8 cellular contexts compared by ENCODE assay signal in the genomic region with DNA sequence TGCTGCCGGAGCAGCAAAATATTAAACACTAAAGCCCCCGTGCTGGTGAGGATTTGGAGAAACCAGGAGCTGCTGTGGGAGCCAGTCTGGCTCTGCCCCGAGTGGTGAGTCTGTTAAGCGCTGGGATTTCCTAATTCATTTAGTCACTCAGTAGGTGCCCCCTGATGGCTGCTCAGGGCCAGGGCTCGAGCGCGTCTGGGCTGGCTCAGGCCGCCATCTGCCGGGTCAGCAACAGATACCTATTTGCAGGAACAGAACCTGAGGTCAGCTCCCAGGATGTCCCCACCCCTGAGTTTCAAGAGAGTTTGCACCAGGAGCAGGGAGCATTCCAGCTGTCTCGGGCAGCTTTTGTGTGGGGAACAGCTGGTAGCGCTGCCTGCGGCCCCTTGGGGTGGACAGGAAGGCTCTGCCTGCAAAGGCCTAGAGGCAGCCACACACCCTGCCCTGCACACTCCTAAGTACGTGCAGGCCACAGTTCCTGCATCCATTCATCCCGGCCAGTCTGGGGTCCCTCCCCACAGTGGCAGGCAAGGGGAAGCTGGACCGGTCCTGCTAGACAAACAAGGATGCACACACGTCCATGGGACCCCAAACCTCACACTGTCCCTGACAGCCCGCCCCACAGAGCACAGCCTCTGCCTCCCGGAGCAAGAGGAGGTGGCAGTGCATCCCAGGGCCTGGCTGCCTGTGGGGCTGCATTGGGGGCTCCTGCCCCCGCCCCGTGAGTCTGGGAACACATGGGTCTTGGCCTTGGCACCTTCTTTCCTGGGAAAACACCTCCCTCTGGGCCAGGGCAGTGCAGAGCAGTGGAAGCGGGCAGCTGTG.
DNase-seq lines count a peak whose midpoint lies in the region; TF ChIP-seq lines count a peak whose summit lies in the region.

No MANE protein-coding gene starts in this region.

- no peak overlapping the region for H2BK15ac ChIP-seq in mesenchymal stem cell (ENCODE audit: low read depth, poor library complexity, severe bottlenecking)

- H4K91ac ChIP-seq in mesenchymal stem cell (ENCODE audit: low read length): peak overlapping the region; percentile 84

- 59% methylated on average over 19 of the region's 21 CpGs for WGBS in mesenchymal stem cell

- no peaks in the 10 kb centered on the region for H3K36me3 Mint-ChIP-seq in immature natural killer cell

- no peak overlapping the region for H2BK5ac ChIP-seq in mesenchymal stem cell (ENCODE audit: low read depth, low read length, poor library complexity, severe bottlenecking)

- no peak overlapping the region for H3K4me2 ChIP-seq in mesenchymal stem cell (ENCODE audit: low read length, poor library complexity, severe bottlenecking)

- H2BK120ac ChIP-seq in mesenchymal stem cell (ENCODE audit: low read depth, low read length): no peak overlapping the region

- H3K9ac ChIP-seq in mesenchymal stem cell (ENCODE audit: low read length): no peak overlapping the region

- peak overlapping the region; percentile 37 to 82 for H3K18ac ChIP-seq in mesenchymal stem cell (ENCODE audit: low read depth in 1 of 2, low read length in 2 of 2)

- H3K23ac ChIP-seq in mesenchymal stem cell (ENCODE audit: low read length in 2 of 2): no peak overlapping the region

- H3K4me1 Mint-ChIP-seq in immature natural killer cell: no peaks in the 10 kb centered on the region

- POLR2A ChIA-PET in AG04450 (lab: Yijun Ruan, JAX): interaction anchor here (0.6 kb wide), 1 partner anchor 83 kb away, joined by 4 read pairs; no protein-coding TSS in a partner anchor

- peak overlapping the region; percentile 35 for H4K8ac ChIP-seq in mesenchymal stem cell (ENCODE audit: low read length)

- H3K27ac ChIP-seq in AG04450 (ENCODE audit: low read depth, low read length) (no peak overlapping the region), brain microvascular endothelial cell (no peak overlapping the region), mesenchymal stem cell (ENCODE audit: low read length, poor library complexity, severe bottlenecking) (no peak overlapping the region)

- CTCF ChIA-PET in AG04450 (lab: Charles Lee): interaction anchor here (1.1 to 1.3 kb wide), 2 partner anchors 13 to 19 kb away, joined by 3 to 4 read pairs; no protein-coding TSS in a partner anchor

- H3K27me3 Mint-ChIP-seq in immature natural killer cell (ENCODE audit: low read depth in 3 of 3): peaks cover 0 to 2% (median 2%) of the 10 kb centered on the region in 3 donors

- no peak overlapping the region for H3K27ac Mint-ChIP-seq in immature natural killer cell

- H3K4me1 ChIP-seq in mesenchymal stem cell (ENCODE audit: control insufficient read depth, insufficient read depth, low read depth, low read length): peaks cover 33% of the 10 kb centered on the region

- H3K79me1 ChIP-seq in mesenchymal stem cell (replicated peaks; ENCODE audit: low read length, poor library complexity, severe bottlenecking): no peaks in the 10 kb centered on the region

- H2BK12ac ChIP-seq in mesenchymal stem cell (ENCODE audit: low read length in 2 of 2): peak overlapping the region; percentile 57 to 69

- DNase-seq in AG04450 (ENCODE audit: low read depth, low spot score) (no peak), HCEC 1CT (peak; percentile 23), brain microvascular endothelial cell (no peak), mesenchymal stem cell (peak; percentile 75), immature natural killer cell (no peak), NCI-H1436 (lab: John Stamatoyannopoulos, UW) (no peak), NCI-H2227 (lab: John Stamatoyannopoulos, UW; ENCODE audit: unreplicated experiment) (no peak), NCI-H146 treated with DMSO at 0.1 percent for 48 hours (lab: John Stamatoyannopoulos, UW; ENCODE audit: unreplicated experiment) (no peak)

- H3K27me3 ChIP-seq in AG04450 (ENCODE audit: control insufficient read depth, insufficient read depth, low read length) (no peaks in the 10 kb centered on the region), brain microvascular endothelial cell (replicated peaks) (no peaks in the 10 kb centered on the region), mesenchymal stem cell (ENCODE audit: control insufficient read depth in 1 of 2, insufficient read depth in 1 of 2, low read length in 2 of 2) (no peaks in the 10 kb centered on the region)

- in situ Hi-C loops in brain microvascular endothelial cell (cut with HindIII; ENCODE audit: low pct_ligation_motif_present, low sequenced_read_pairs): no loop called here

- H2AFZ ChIP-seq in mesenchymal stem cell (ENCODE audit: low read depth, low read length): no peak overlapping the region

- H3K4me3 Mint-ChIP-seq in immature natural killer cell: no peak overlapping the region

- TF ChIP-seq CTCF in AG04450 (IDR thresholded peaks at IDR 0.05; ENCODE audit: low read depth, low read length) (peak; percentile 45), brain microvascular endothelial cell (IDR thresholded peaks at IDR 0.05; ENCODE audit: low read depth, low read length, missing control alignments) (peak; percentile 67)

- H3K9me3 Mint-ChIP-seq in immature natural killer cell: no peaks in the 10 kb centered on the region

- no peaks in the 10 kb centered on the region for H3K36me3 ChIP-seq in brain microvascular endothelial cell (replicated peaks)
- H3K36me3 ChIP-seq in mesenchymal stem cell (ENCODE audit: control insufficient read depth in 1 of 2, insufficient read depth in 2 of 2, low read depth in 1 of 2, low read length in 2 of 2): peaks cover 0 to 8% of the 10 kb centered on the region in 2 experiments

- H3K4me3 ChIP-seq in AG04450 (ENCODE audit: low read depth, low read length) (no peak overlapping the region), brain microvascular endothelial cell (ENCODE audit: low read depth, low read length) (no peak overlapping the region), mesenchymal stem cell (ENCODE audit: insufficient read depth in 1 of 2, low read depth in 1 of 2, low read length in 2 of 2) (no peak overlapping the region)

- peak overlapping the region; percentile 42 to 47 for H3K4ac ChIP-seq in mesenchymal stem cell (ENCODE audit: low read depth in 1 of 2, low read length in 2 of 2)

- no peak overlapping the region for H2AK5ac ChIP-seq in mesenchymal stem cell (ENCODE audit: low read length, severe bottlenecking)

- H3K9me3 ChIP-seq in AG04450 (ENCODE audit: control insufficient read depth, insufficient read depth, low read length): no peaks in the 10 kb centered on the region; the same call in 1 of the 2 replicates
- H3K9me3 ChIP-seq in mesenchymal stem cell (ENCODE audit: control insufficient read depth, low read length): no peaks in the 10 kb centered on the region

- no peak overlapping the region for H3K14ac ChIP-seq in mesenchymal stem cell (ENCODE audit: low read length in 2 of 2)

Comparison
In these comparisons a context has a peak if more than half of its experiments do, and no peak if none do; other contexts are left out.
1. DNase-seq: peak in HCEC 1CT (single experiment) and mesenchymal stem cell (single experiment); none in AG04450 (single experiment), brain microvascular endothelial cell (single experiment), immature natural killer cell (0 of 3), NCI-H1436 (single experiment), NCI-H2227 (single experiment) and NCI-H146 treated with DMSO at 0.1 percent for 48 hours (single experiment).